Comparison of ENCODE assay signal across 11 cellular contexts in genomic region chr6:136753624-136754023, GRCh38. TPM values are rescaled to one million over a fixed set of nuclear protein-coding genes. Genes with fewer than 3 reads are reported as not detected.
DNase-seq lines count a peak whose midpoint lies in the region; ATAC-seq and TF ChIP-seq lines count a peak whose summit lies in the region.
"Had no signal": no experiment of that assay in that cellular context is flagged by ENCODE, and none has a peak within 500 bp of the region (broad histone marks: within the 10 kb centered on the region; RNA-seq: fewer than 3 reads in every experiment).

No MANE protein-coding gene starts in this region.

- peaks cover 9% of the 10 kb centered on the region for H3K27me3 Mint-ChIP-seq in activated T-helper 2 cell treated with anti-CD3 and anti-CD28 coated beads, Interferon-gamma antibody, Interleukin-2, Interleukin-4, amounts not matched to agents 10 μg/mL and 5 μg/mL and 100 μg/mL, durations not matched to agents 14 hours and 24 hours and 36 hours (ENCODE audit: low read depth)
- H3K27me3 Mint-ChIP-seq in naive B cell = no peaks in the 10 kb centered on the region
- H3K27me3 Mint-ChIP-seq in stimulated activated naive CD8-positive, alpha-beta T cell treated with anti-CD3 and anti-CD28 coated beads, Interleukin-15, Interleukin-2, amounts not matched to agents 100 ng/mL and 50 ng/mL, for 24 hours = no peaks in the 10 kb centered on the region
- H3K27me3 Mint-ChIP-seq: dendritic cell treated with granulocyte-macrophage colony-stimulating factor and Interleukin-4, amounts not matched to agents 40 ng/mL and 50 ng/mL, for 4 days had no signal

- no peak overlapping the region for H3K4me3 ChIP-seq in foreskin fibroblast (ENCODE audit: low read depth in 1 of 2, low read length in 2 of 2)
- H3K4me3 ChIP-seq: hepatocyte had no signal

- H3K27ac Mint-ChIP-seq in activated T-helper 2 cell treated with anti-CD3 and anti-CD28 coated beads, Interferon-gamma antibody, Interleukin-2, Interleukin-4, amounts not matched to agents 10 μg/mL and 5 μg/mL and 100 μg/mL, durations not matched to agents 14 hours and 24 hours and 36 hours = peak overlapping the region; percentile 7
- peak overlapping the region in 4 of 6 donors; percentile 32 to 90 (median 57) for H3K27ac Mint-ChIP-seq in naive B cell
- H3K27ac Mint-ChIP-seq in stimulated activated naive CD8-positive, alpha-beta T cell treated with anti-CD3 and anti-CD28 coated beads, Interleukin-15, Interleukin-2, amounts not matched to agents 100 ng/mL and 50 ng/mL, for 24 hours = peak overlapping the region; percentile 57

- peak; percentile 48 for DNase-seq in activated CD4-positive, alpha-beta T cell treated with anti-CD3 and anti-CD28 coated beads for 1 hour
- peak; percentile 58 for DNase-seq in activated T-helper 2 cell treated with anti-CD3 and anti-CD28 coated beads, Interferon-gamma antibody, Interleukin-2, Interleukin-4, amounts not matched to agents 10 μg/mL and 5 μg/mL and 100 μg/mL, durations not matched to agents 14 hours and 24 hours and 36 hours (ENCODE audit: low spot score)
- DNase-seq in naive B cell = no peak
- DNase-seq in germinal center (ENCODE audit: low spot score) = no peak
- no peak for DNase-seq in foreskin fibroblast
- no peak for DNase-seq in NCI-H345 treated with DMSO at 0.1 percent for 48 hours (lab: John Stamatoyannopoulos, UW; ENCODE audit: unreplicated experiment)
- DNase-seq: DMS53, WERI-Rb-1 had no signal

- peaks cover 6% of the 10 kb centered on the region for H3K36me3 Mint-ChIP-seq in activated T-helper 2 cell treated with anti-CD3 and anti-CD28 coated beads, Interferon-gamma antibody, Interleukin-2, Interleukin-4, amounts not matched to agents 10 μg/mL and 5 μg/mL and 100 μg/mL, durations not matched to agents 14 hours and 24 hours and 36 hours (ENCODE audit: low read depth)
- H3K36me3 Mint-ChIP-seq in naive B cell = no peaks in the 10 kb centered on the region
- H3K36me3 Mint-ChIP-seq in stimulated activated naive CD8-positive, alpha-beta T cell treated with anti-CD3 and anti-CD28 coated beads, Interleukin-15, Interleukin-2, amounts not matched to agents 100 ng/mL and 50 ng/mL, for 24 hours (ENCODE audit: low read depth) = no peaks in the 10 kb centered on the region

- peak overlapping the region; percentile 35 for H3K4me3 Mint-ChIP-seq in activated T-helper 2 cell treated with anti-CD3 and anti-CD28 coated beads, Interferon-gamma antibody, Interleukin-2, Interleukin-4, amounts not matched to agents 10 μg/mL and 5 μg/mL and 100 μg/mL, durations not matched to agents 14 hours and 24 hours and 36 hours (ENCODE audit: low read depth)
- H3K4me3 Mint-ChIP-seq in naive B cell = no peak overlapping the region
- H3K4me3 Mint-ChIP-seq in stimulated activated naive CD8-positive, alpha-beta T cell treated with anti-CD3 and anti-CD28 coated beads, Interleukin-15, Interleukin-2, amounts not matched to agents 100 ng/mL and 50 ng/mL, for 24 hours = no peak overlapping the region
- H3K4me3 Mint-ChIP-seq: dendritic cell treated with granulocyte-macrophage colony-stimulating factor and Interleukin-4, amounts not matched to agents 40 ng/mL and 50 ng/mL, for 4 days had no signal

- intact Hi-C loops in activated T-helper 2 cell treated with anti-CD3 and anti-CD28 coated beads, Interferon-gamma antibody, Interleukin-2, Interleukin-4, amounts not matched to agents 10 μg/mL and 5 μg/mL and 100 μg/mL, durations not matched to agents 14 hours and 24 hours and 36 hours (cut with micrococcal nuclease) = loop anchor here (5.0 kb wide), 1 partner anchor 51 kb away; no protein-coding TSS in a partner anchor

- peaks cover 71% of the 10 kb centered on the region for H3K4me1 Mint-ChIP-seq in activated T-helper 2 cell treated with anti-CD3 and anti-CD28 coated beads, Interferon-gamma antibody, Interleukin-2, Interleukin-4, amounts not matched to agents 10 μg/mL and 5 μg/mL and 100 μg/mL, durations not matched to agents 14 hours and 24 hours and 36 hours (ENCODE audit: low read depth)
- H3K4me1 Mint-ChIP-seq in naive B cell = peaks cover 44 to 77% (median 70%) of the 10 kb centered on the region in 3 donors
- H3K4me1 Mint-ChIP-seq in stimulated activated naive CD8-positive, alpha-beta T cell treated with anti-CD3 and anti-CD28 coated beads, Interleukin-15, Interleukin-2, amounts not matched to agents 100 ng/mL and 50 ng/mL, for 24 hours (ENCODE audit: low read depth) = peaks cover 70% of the 10 kb centered on the region

- no peaks in the 10 kb centered on the region for H3K9me3 Mint-ChIP-seq in activated T-helper 2 cell treated with anti-CD3 and anti-CD28 coated beads, Interferon-gamma antibody, Interleukin-2, Interleukin-4, amounts not matched to agents 10 μg/mL and 5 μg/mL and 100 μg/mL, durations not matched to agents 14 hours and 24 hours and 36 hours
- H3K9me3 Mint-ChIP-seq in naive B cell = no peaks in the 10 kb centered on the region
- no peaks in the 10 kb centered on the region for H3K9me3 Mint-ChIP-seq in stimulated activated naive CD8-positive, alpha-beta T cell treated with anti-CD3 and anti-CD28 coated beads, Interleukin-15, Interleukin-2, amounts not matched to agents 100 ng/mL and 50 ng/mL, for 24 hours
- H3K9me3 Mint-ChIP-seq: dendritic cell treated with granulocyte-macrophage colony-stimulating factor and Interleukin-4, amounts not matched to agents 40 ng/mL and 50 ng/mL, for 4 days had no signal

- ATAC-seq in naive B cell (ENCODE audit: low read depth in 2 of 2) = no peak

- TF ChIP-seq CTCF in foreskin fibroblast (IDR thresholded peaks at IDR 0.05; ENCODE audit: low read depth, low read length) = no peak

RNA-seq across cellular contexts. Expression of gene MAP3K5, which starts 38.7 kb away (rescaled TPM):
- 6.1 and 6.5 TPM in 2 replicates for total RNA-seq in activated T-helper 2 cell treated with anti-CD3 and anti-CD28 coated beads, Interferon-gamma antibody, Interleukin-2, Interleukin-4, amounts not matched to agents 10 μg/mL and 5 μg/mL and 100 μg/mL, durations not matched to agents 14 hours and 24 hours and 36 hours
- 10 to 100 TPM in 3 of 6 donors, 1 to 10 TPM in 3; 5.8 to 15.5 (median 10.1) TPM for polyA plus RNA-seq in naive B cell (ENCODE audit: low read depth in 6 of 6)

Comparison
In these comparisons a context has a peak if more than half of its experiments do, and no peak if none do; other contexts are left out.
1. DNase-seq: peak in activated CD4-positive, alpha-beta T cell treated with anti-CD3 and anti-CD28 coated beads for 1 hour (single experiment) and activated T-helper 2 cell treated with anti-CD3 and anti-CD28 coated beads, Interferon-gamma antibody, Interleukin-2, Interleukin-4, amounts not matched to agents 10 μg/mL and 5 μg/mL and 100 μg/mL, durations not matched to agents 14 hours and 24 hours and 36 hours (single experiment); none in naive B cell (single experiment), germinal center (single experiment), foreskin fibroblast (0 of 2) and NCI-H345 treated with DMSO at 0.1 percent for 48 hours (single experiment).
2. H3K27ac Mint-ChIP-seq: peak in every context shown above with its lines; median percentile 57 in naive B cell; 57 in stimulated activated naive CD8-positive, alpha-beta T cell treated with anti-CD3 and anti-CD28 coated beads, Interleukin-15, Interleukin-2, amounts not matched to agents 100 ng/mL and 50 ng/mL, for 24 hours; 7 in activated T-helper 2 cell treated with anti-CD3 and anti-CD28 coated beads, Interferon-gamma antibody, Interleukin-2, Interleukin-4, amounts not matched to agents 10 μg/mL and 5 μg/mL and 100 μg/mL, durations not matched to agents 14 hours and 24 hours and 36 hours.